ENCODE assay signal across 11 cellular contexts in the genomic region with DNA sequence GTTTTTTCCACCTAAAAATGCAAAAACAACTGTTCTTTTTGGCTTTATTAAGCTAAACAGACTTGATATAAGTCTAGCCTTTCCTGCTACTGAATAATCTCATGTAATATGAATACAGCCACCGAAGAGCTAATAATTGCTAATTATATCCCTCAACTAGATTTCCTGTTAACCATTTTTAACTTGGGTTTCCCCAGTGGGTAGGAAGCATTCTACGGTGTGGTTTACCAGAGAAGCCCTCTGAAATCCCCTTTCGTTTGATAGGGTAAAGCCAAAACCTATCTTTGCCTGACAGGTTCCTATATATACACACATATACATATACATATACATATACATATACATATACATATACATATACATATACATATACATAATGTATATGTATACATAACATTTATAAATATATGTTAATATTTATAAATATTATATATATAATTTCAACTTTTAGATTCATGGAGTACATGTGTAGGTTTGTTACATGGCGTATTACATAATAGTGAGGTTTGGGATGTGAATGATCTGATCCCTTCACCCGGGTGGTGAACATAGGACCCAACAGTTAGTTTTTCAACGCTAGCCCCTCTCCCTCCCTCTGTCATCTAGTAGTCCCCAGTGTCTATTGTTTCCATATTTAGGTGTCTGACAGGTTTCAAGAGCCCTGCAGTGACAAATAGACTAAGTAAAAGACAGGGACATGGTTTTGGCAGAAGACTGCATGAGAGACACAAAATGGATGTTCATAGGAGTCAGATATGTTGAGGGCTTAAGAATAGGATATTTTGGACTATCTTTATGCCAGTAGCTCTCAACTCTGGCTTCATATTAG.
DNase-seq lines count a peak whose midpoint lies in the region; ATAC-seq and TF ChIP-seq lines count a peak whose summit lies in the region.
"Had no signal": no experiment of that assay in that cellular context is flagged by ENCODE, and none has a peak within 500 bp of the region (broad histone marks: within the 10 kb centered on the region; RNA-seq: fewer than 3 reads in every experiment).

No MANE protein-coding gene starts in this region.

- no peaks in the 10 kb centered on the region for H3K4me1 ChIP-seq in stomach
- H3K4me1 ChIP-seq: Caco-2, psoas muscle had no signal

- H3K9me3 ChIP-seq in stomach: no peaks in the 10 kb centered on the region
- H3K9me3 ChIP-seq: Caco-2, psoas muscle had no signal

- no peak overlapping the region for H3K4me3 Mint-ChIP-seq in memory B cell

- no peak for TF ChIP-seq EP300 in stomach (IDR thresholded peaks at IDR 0.05)

- no peaks in the 10 kb centered on the region for H3K27me3 ChIP-seq in stomach

- H3K27ac Mint-ChIP-seq in memory B cell: peak overlapping the region; percentile 55

- intact Hi-C loops in stomach (cut with DNase I; ENCODE audit: low total_unique reads): no loop called here

- TF ChIP-seq CTCF in stomach (IDR thresholded peaks at IDR 0.05): no peak

- peaks cover 25% of the 10 kb centered on the region for H3K4me1 Mint-ChIP-seq in memory B cell

- WGBS in stomach, 5 donors: 69 to 85% (median 81%) methylated on average over 6 of the region's 6 CpGs

- DNase-seq in memory B cell (ENCODE audit: low spot score in 2 of 2) (peak in 1 of 2 donors; percentile 29), dedifferentiated amniotic fluid mesenchymal stem cell (ENCODE audit: extremely low spot score) (no peak), NCI-H128 (lab: John Stamatoyannopoulos, UW; ENCODE audit: unreplicated experiment) (no peak), stomach (no peak), NCI-H2196 (lab: John Stamatoyannopoulos, UW; ENCODE audit: unreplicated experiment) (no peak)
- DNase-seq: Caco-2, NCI-H69, psoas muscle had no signal

- H3K4me3 ChIP-seq in stomach: no peak overlapping the region
- H3K4me3 ChIP-seq: psoas muscle had no signal

- no peak for TF ChIP-seq POLR2A in stomach (IDR thresholded peaks at IDR 0.05)

- ATAC-seq in GM18511 (IDR thresholded peaks at IDR 0.05; ENCODE audit: unreplicated experiment) (peak; percentile 61), GM21619 (IDR thresholded peaks at IDR 0.05; ENCODE audit: unreplicated experiment) (peak; percentile 53), HG03378 (IDR thresholded peaks at IDR 0.05; ENCODE audit: unreplicated experiment) (peak; percentile 59), memory B cell (ENCODE audit: low read depth) (peak; percentile 88)
- ATAC-seq: psoas muscle had no signal

- H3K9me3 Mint-ChIP-seq in memory B cell: no peaks in the 10 kb centered on the region

- H3K27me3 Mint-ChIP-seq in memory B cell: no peaks in the 10 kb centered on the region

- no peaks in the 10 kb centered on the region for H3K36me3 Mint-ChIP-seq in memory B cell

- no peak overlapping the region for H3K27ac ChIP-seq in stomach
- H3K27ac ChIP-seq: psoas muscle had no signal

- H3K36me3 ChIP-seq in stomach: no peaks in the 10 kb centered on the region
